ENCODE assay signal across 10 cellular contexts in genomic region chr11:114099392-114100178, GRCh38. TPM values are rescaled to one million over a fixed set of nuclear protein-coding genes. Genes with fewer than 3 reads are reported as not detected.
DNase-seq lines count a peak whose midpoint lies in the region; ATAC-seq, FAIRE-seq and TF ChIP-seq lines count a peak whose summit lies in the region.
"Had no signal": no experiment of that assay in that cellular context is flagged by ENCODE, and none has a peak within 500 bp of the region (broad histone marks: within the 10 kb centered on the region; RNA-seq: fewer than 3 reads in every experiment).

No MANE protein-coding gene starts in this region.

- H3K4me3 ChIP-seq in GM23338 (no peak overlapping the region), bronchial epithelial cell (ENCODE audit: low read depth, low read length) (no peak overlapping the region), ovary (no peak overlapping the region)
- H3K4me3 ChIP-seq: esophagus muscularis mucosa had no signal

- no peak for TF ChIP-seq POLR2A in ovary (IDR thresholded peaks at IDR 0.05)

- no peak overlapping the region for H2AFZ ChIP-seq in GM23338

- peaks cover 5% of the 10 kb centered on the region for H3K27me3 Mint-ChIP-seq in GM23338 (ENCODE audit: insufficient read depth, low read depth, poor library complexity)
- no peaks in the 10 kb centered on the region for H3K27me3 Mint-ChIP-seq in natural killer cell treated with Interleukin-12 subunit alpha and Interleukin-12 subunit beta and Interleukin-15 and Interleukin-18, amount 100 ng/mL, for 72 hours

- ATAC-seq in GM23338 (no peak), HG02938 (IDR thresholded peaks at IDR 0.05; ENCODE audit: unreplicated experiment) (no peak), GM19324 (IDR thresholded peaks at IDR 0.05; ENCODE audit: low FRiP score, unreplicated experiment) (no peak)
- peak; percentile 85 to 87 for ATAC-seq in natural killer cell treated with Interleukin-12 subunit alpha and Interleukin-12 subunit beta and Interleukin-15 and Interleukin-18, amount 100 ng/mL, for 72 hours

- TF ChIP-seq CTCF in C4-2B (conservative IDR thresholded peaks at IDR 0.05), result no peak
- no peak for TF ChIP-seq CTCF in GM23338 (conservative IDR thresholded peaks at IDR 0.05; ENCODE audit: low read depth in 2 of 2)
- no peak for TF ChIP-seq CTCF in bronchial epithelial cell (IDR thresholded peaks at IDR 0.05; ENCODE audit: insufficient read depth, low read length, severe bottlenecking)
- TF ChIP-seq CTCF in ovary (IDR thresholded peaks at IDR 0.05), result no peak

- peaks cover 20% of the 10 kb centered on the region; the same call in 2 of the 3 replicates for H3K4me1 Mint-ChIP-seq in GM23338
- H3K4me1 Mint-ChIP-seq in natural killer cell treated with Interleukin-12 subunit alpha and Interleukin-12 subunit beta and Interleukin-15 and Interleukin-18, amount 100 ng/mL, for 72 hours (ENCODE audit: low read depth in 2 of 2), result peaks cover 73 to 88% of the 10 kb centered on the region in 2 donors

- H3K27me3 ChIP-seq in GM23338 (ENCODE audit: insufficient read depth) (no peaks in the 10 kb centered on the region), bronchial epithelial cell (ENCODE audit: control insufficient read depth, insufficient read depth, low read length) (peaks cover 3% of the 10 kb centered on the region), ovary (no peaks in the 10 kb centered on the region)
- H3K27me3 ChIP-seq: esophagus muscularis mucosa had no signal

- H3K9me3 Mint-ChIP-seq in GM23338, result no peaks in the 10 kb centered on the region
- H3K9me3 Mint-ChIP-seq in natural killer cell treated with Interleukin-12 subunit alpha and Interleukin-12 subunit beta and Interleukin-15 and Interleukin-18, amount 100 ng/mL, for 72 hours, result no peaks in the 10 kb centered on the region
- H3K9me3 Mint-ChIP-seq: T-helper 1 cell treated with Interleukin-12 subunit alpha and Interleukin-12 subunit beta and Interleukin-4 antibody, amounts not matched to agents 30 μg/mL and 1 μg/mL, for 36 hours had no signal

- H3K9me3 ChIP-seq in ovary, result no peaks in the 10 kb centered on the region
- H3K9me3 ChIP-seq: esophagus muscularis mucosa had no signal

- peak; percentile 43 for FAIRE-seq in bronchial epithelial cell (lab: Jason Lieb, UNC)

- DNase-seq in GM23338 (ENCODE audit: low spot score) (no peak), bronchial epithelial cell (ENCODE audit: low read depth) (no peak), ovary (no peak), NCI-H524 treated with DMSO at 0.1 percent for 48 hours (lab: John Stamatoyannopoulos, UW) (no peak)
- no peak for DNase-seq in natural killer cell treated with Interleukin-12 subunit alpha and Interleukin-12 subunit beta and Interleukin-15 and Interleukin-18, amount 100 ng/mL, for 72 hours (ENCODE audit: low spot score)

- H3F3A ChIP-seq in GM23338 (replicated peaks; ENCODE audit: low read depth), result no peaks in the 10 kb centered on the region

- intact Hi-C loops in ovary (cut with DNase I), result no loop called here

- H3K27ac Mint-ChIP-seq in GM23338, result peak overlapping the region; percentile 39; the same call in 1 of the 2 replicates
- peak overlapping the region; percentile 29 to 82 for H3K27ac Mint-ChIP-seq in natural killer cell treated with Interleukin-12 subunit alpha and Interleukin-12 subunit beta and Interleukin-15 and Interleukin-18, amount 100 ng/mL, for 72 hours
- H3K27ac Mint-ChIP-seq: T-helper 1 cell treated with Interleukin-12 subunit alpha and Interleukin-12 subunit beta and Interleukin-4 antibody, amounts not matched to agents 30 μg/mL and 1 μg/mL, for 36 hours had no signal

- H3K4me2 ChIP-seq in GM23338, result no peak overlapping the region

- H3K79me2 ChIP-seq in GM23338 (replicated peaks; ENCODE audit: insufficient read depth), result no peaks in the 10 kb centered on the region

- 88 to 93% (median 92%) methylated on average over 5 of the region's 5 CpGs for WGBS in ovary, 3 donors

- TF ChIP-seq EP300 in ovary (IDR thresholded peaks at IDR 0.05), result no peak

- no peaks in the 10 kb centered on the region for H3K9me2 ChIP-seq in GM23338 (ENCODE audit: insufficient read depth)

- H3K4me1 ChIP-seq in GM23338 (ENCODE audit: insufficient read depth) (no peaks in the 10 kb centered on the region; the same call in 1 of the 2 replicates), ovary (ENCODE audit: insufficient read depth) (peaks cover 6% of the 10 kb centered on the region)

- H3K36me3 ChIP-seq in GM23338 (ENCODE audit: insufficient read depth) (no peaks in the 10 kb centered on the region), bronchial epithelial cell (ENCODE audit: control insufficient read depth, insufficient read depth, low read length) (no peaks in the 10 kb centered on the region), ovary (no peaks in the 10 kb centered on the region)

- no peaks in the 10 kb centered on the region for H3K36me3 Mint-ChIP-seq in GM23338 (ENCODE audit: low read depth)
- no peaks in the 10 kb centered on the region for H3K36me3 Mint-ChIP-seq in natural killer cell treated with Interleukin-12 subunit alpha and Interleukin-12 subunit beta and Interleukin-15 and Interleukin-18, amount 100 ng/mL, for 72 hours

- H4K20me1 ChIP-seq in GM23338 (replicated peaks; ENCODE audit: insufficient read depth), result no peaks in the 10 kb centered on the region

- no peak overlapping the region for H3K4me3 Mint-ChIP-seq in GM23338
- peak overlapping the region; percentile 22 for H3K4me3 Mint-ChIP-seq in natural killer cell treated with Interleukin-12 subunit alpha and Interleukin-12 subunit beta and Interleukin-15 and Interleukin-18, amount 100 ng/mL, for 72 hours
- H3K4me3 Mint-ChIP-seq: T-helper 1 cell treated with Interleukin-12 subunit alpha and Interleukin-12 subunit beta and Interleukin-4 antibody, amounts not matched to agents 30 μg/mL and 1 μg/mL, for 36 hours had no signal

- H3K27ac ChIP-seq in C4-2B, result peak overlapping the region; percentile 68
- no peak overlapping the region for H3K27ac ChIP-seq in GM23338 (ENCODE audit: low read depth)
- no peak overlapping the region for H3K27ac ChIP-seq in ovary

TF ChIP-seq in GM23338, 12 proteins besides CTCF, POLR2A, EP300 and RAD21 (continues in another document):
- no peak for TF ChIP-seq JUNB (IDR thresholded peaks at IDR 0.05; ENCODE audit: unreplicated experiment)
- no peak for TF ChIP-seq EZH2 (IDR thresholded peaks at IDR 0.05; ENCODE audit: low read depth, unreplicated experiment)
- no peak for TF ChIP-seq STAT1 (IDR thresholded peaks at IDR 0.05; ENCODE audit: unreplicated experiment)
- TF ChIP-seq ZNF331 (CRISPR knock-in tag; IDR thresholded peaks at IDR 0.05; ENCODE audit: low read depth), result no peak
- no peak for TF ChIP-seq REST (IDR thresholded peaks at IDR 0.05; ENCODE audit: unreplicated experiment)
- TF ChIP-seq NANOG (IDR thresholded peaks at IDR 0.05; ENCODE audit: borderline replicate concordance), result no peak
- TF ChIP-seq ETS1 (IDR thresholded peaks at IDR 0.05), result no peak
- no peak for TF ChIP-seq CREB1 (CRISPR knock-in tag; IDR thresholded peaks at IDR 0.05; ENCODE audit: low read depth)
- no peak for TF ChIP-seq ZNF114 (CRISPR knock-in tag; IDR thresholded peaks at IDR 0.05)
- TF ChIP-seq POLR2AphosphoS5 (IDR thresholded peaks at IDR 0.05; ENCODE audit: low read depth), result no peak

RNA-seq across cellular contexts. Expression of gene ZBTB16, which starts 40.1 kb away (rescaled TPM):
- total RNA-seq in GM23338 (2014; rRNA removed; shearing (Covaris generic)), result 0.19 and 1.4 TPM in 2 replicates
- polyA plus RNA-seq in GM23338 (2016; fragmentation: Nextera tagmentation; extraction: Ambion mirVana) (0.29 and 0.78 TPM in 2 replicates), ovary (10 to 100 TPM; 20.0 to 41.4 TPM)
- total RNA-seq in bronchial epithelial cell (3.1 and 3.2 TPM in 2 replicates), ovary (100 to 1,000 TPM in 3 of 7 donors, 10 to 100 TPM in 4; 12.7 to 160 (median 94.6) TPM)
- 10 to 100 TPM in 1 of 2 donors, 1 to 10 TPM in 1; 2.7 to 13.1 TPM for total RNA-seq in natural killer cell treated with Interleukin-12 subunit alpha and Interleukin-12 subunit beta and Interleukin-15 and Interleukin-18, amount 100 ng/mL, for 72 hours

Comparison
In these comparisons a context has a peak if more than half of its experiments do, and no peak if none do; other contexts are left out.
1. ATAC-seq: peak in natural killer cell treated with Interleukin-12 subunit alpha and Interleukin-12 subunit beta and Interleukin-15 and Interleukin-18, amount 100 ng/mL, for 72 hours (2 of 2); none in GM23338 (single experiment), HG02938 (single experiment) and GM19324 (single experiment).